ENCODE assay signal across 1 cellular context in the genomic region with DNA sequence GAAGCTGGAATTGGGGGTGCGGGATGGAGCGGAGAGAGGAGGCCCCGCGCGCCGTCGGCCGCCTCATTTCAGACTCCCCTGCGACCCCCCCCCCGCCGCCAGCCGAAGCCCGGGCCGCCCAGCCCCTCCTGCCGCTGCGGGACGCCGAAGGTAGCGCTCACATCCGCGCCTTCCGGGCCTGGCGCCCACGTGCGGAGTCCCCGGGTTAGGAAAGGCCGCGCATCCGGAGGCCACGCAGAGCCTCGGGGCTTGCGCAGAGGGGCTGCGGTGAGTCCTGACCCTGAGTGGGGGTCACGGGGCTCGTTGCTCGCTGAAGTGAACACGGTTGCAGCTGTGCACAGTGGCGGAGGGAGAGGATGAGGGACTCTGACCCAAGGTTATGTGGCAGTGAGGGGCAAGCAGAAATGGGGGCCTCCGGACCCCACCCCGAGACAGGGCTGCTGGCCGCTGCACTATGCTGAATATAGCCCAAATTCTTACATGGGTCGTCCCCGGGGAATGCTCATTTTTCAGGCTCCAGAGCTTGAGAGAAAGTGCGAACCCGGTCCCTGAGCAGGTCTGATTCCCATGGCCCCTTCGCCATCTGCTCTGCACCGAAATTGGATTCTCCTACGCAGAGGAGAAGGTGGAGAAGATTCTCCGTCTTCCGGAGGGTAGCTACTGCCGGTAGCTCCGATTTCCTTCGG.
TF ChIP-seq lines count a peak whose summit lies in the region.

No MANE protein-coding gene starts in this region.

TF ChIP-seq in HepG2, 621 proteins besides CTCF, POLR2A, EP300 and RAD21 (continued from another document and continues in another):
- TF ChIP-seq, protein P1, sequence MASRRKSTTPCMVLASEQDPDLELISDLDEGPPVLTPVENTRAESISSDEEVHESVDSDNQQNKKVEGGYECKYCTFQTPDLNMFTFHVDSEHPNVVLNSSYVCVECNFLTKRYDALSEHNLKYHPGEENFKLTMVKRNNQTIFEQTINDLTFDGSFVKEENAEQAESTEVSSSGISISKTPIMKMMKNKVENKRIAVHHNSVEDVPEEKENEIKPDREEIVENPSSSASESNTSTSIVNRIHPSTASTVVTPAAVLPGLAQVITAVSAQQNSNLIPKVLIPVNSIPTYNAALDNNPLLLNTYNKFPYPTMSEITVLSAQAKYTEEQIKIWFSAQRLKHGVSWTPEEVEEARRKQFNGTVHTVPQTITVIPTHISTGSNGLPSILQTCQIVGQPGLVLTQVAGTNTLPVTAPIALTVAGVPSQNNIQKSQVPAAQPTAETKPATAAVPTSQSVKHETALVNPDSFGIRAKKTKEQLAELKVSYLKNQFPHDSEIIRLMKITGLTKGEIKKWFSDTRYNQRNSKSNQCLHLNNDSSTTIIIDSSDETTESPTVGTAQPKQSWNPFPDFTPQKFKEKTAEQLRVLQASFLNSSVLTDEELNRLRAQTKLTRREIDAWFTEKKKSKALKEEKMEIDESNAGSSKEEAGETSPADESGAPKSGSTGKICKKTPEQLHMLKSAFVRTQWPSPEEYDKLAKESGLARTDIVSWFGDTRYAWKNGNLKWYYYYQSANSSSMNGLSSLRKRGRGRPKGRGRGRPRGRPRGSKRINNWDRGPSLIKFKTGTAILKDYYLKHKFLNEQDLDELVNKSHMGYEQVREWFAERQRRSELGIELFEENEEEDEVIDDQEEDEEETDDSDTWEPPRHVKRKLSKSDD (CRISPR knock-in tag; IDR thresholded peaks at IDR 0.05; ENCODE audit: low read depth): no peak
- TF ChIP-seq ZNF850 (CRISPR knock-in tag; conservative IDR thresholded peaks at IDR 0.05) (no peak), TGIF2 (CRISPR knock-in tag; IDR thresholded peaks at IDR 0.05) (peak; percentile 72; the same call in 1 of the 2 replicates), HOXD1 (CRISPR knock-in tag; IDR thresholded peaks at IDR 0.05) (no peak), RARA (CRISPR knock-in tag; IDR thresholded peaks at IDR 0.05) (peak; percentile 17; the same call in 1 of the 2 replicates), ZNF879 (CRISPR knock-in tag; IDR thresholded peaks at IDR 0.05) (no peak), GATAD2A (CRISPR knock-in tag; IDR thresholded peaks at IDR 0.05) (no peak), GATA4 (IDR thresholded peaks at IDR 0.05; ENCODE audit: borderline replicate concordance, low read depth) (no peak), NAIF1 (CRISPR knock-in tag; IDR thresholded peaks at IDR 0.05; ENCODE audit: borderline replicate concordance) (no peak), CENPT (CRISPR knock-in tag; IDR thresholded peaks at IDR 0.05; ENCODE audit: low read depth) (0 out of 2 replicates have a peak, but pooled peaks have one; percentile 37), ZSCAN12 (CRISPR knock-in tag; IDR thresholded peaks at IDR 0.05) (no peak), ZNF30 (CRISPR knock-in tag; IDR thresholded peaks at IDR 0.05) (no peak), ZNF3 (CRISPR knock-in tag; IDR thresholded peaks at IDR 0.05) (no peak; the same call in 1 of the 2 replicates), HCFC1 (IDR thresholded peaks at IDR 0.05; ENCODE audit: low read depth, low read length) (no peak), ZNF224 (CRISPR knock-in tag; IDR thresholded peaks at IDR 0.05) (no peak), ZNF556 (CRISPR knock-in tag; IDR thresholded peaks at IDR 0.05; ENCODE audit: borderline replicate concordance) (peak; percentile 74), ZNF878 (CRISPR knock-in tag; IDR thresholded peaks at IDR 0.05) (no peak), BORCS8-MEF2B (CRISPR knock-in tag; IDR thresholded peaks at IDR 0.05) (no peak), SRSF4 (IDR thresholded peaks at IDR 0.05; ENCODE audit: low read depth, low read length, poor library complexity, severe bottlenecking) (no peak), ZC3H13 (CRISPR knock-in tag; IDR thresholded peaks at IDR 0.05) (peak; percentile 84; the same call in 1 of the 2 replicates), ZNF768 (CRISPR knock-in tag; IDR thresholded peaks at IDR 0.05) (peak; percentile 60), ZNF441 (CRISPR knock-in tag; IDR thresholded peaks at IDR 0.05; ENCODE audit: borderline replicate concordance) (no peak), ZNF75D (CRISPR knock-in tag; IDR thresholded peaks at IDR 0.05; ENCODE audit: borderline replicate concordance) (no peak), MED13 (CRISPR knock-in tag; IDR thresholded peaks at IDR 0.05) (no peak), MIER3 (CRISPR knock-in tag; IDR thresholded peaks at IDR 0.05; ENCODE audit: borderline replicate concordance) (no peak), ZNF382 (CRISPR knock-in tag; IDR thresholded peaks at IDR 0.05; ENCODE audit: borderline replicate concordance) (no peak), ZNF180 (CRISPR knock-in tag; IDR thresholded peaks at IDR 0.05; ENCODE audit: borderline replicate concordance, low read depth) (no peak), RXRA (CRISPR knock-in tag; IDR thresholded peaks at IDR 0.05) (peak; percentile 23; the same call in 1 of the 2 replicates), BRCA1 (CRISPR knock-in tag; IDR thresholded peaks at IDR 0.05) (no peak), EHMT2 (IDR thresholded peaks at IDR 0.05; ENCODE audit: borderline replicate concordance, low read depth, low read length) (no peak), PHB2 (IDR thresholded peaks at IDR 0.05; ENCODE audit: partially characterized antibody) (no peak), ZNF644 (CRISPR knock-in tag; IDR thresholded peaks at IDR 0.05; ENCODE audit: low read depth) (no peak), ZNF713 (CRISPR knock-in tag; IDR thresholded peaks at IDR 0.05) (no peak), MTF1 (CRISPR knock-in tag; IDR thresholded peaks at IDR 0.05) (no peak; the same call in 1 of the 2 replicates)
- TF ChIP-seq, protein P2, sequence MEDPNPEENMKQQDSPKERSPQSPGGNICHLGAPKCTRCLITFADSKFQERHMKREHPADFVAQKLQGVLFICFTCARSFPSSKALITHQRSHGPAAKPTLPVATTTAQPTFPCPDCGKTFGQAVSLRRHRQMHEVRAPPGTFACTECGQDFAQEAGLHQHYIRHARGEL (CRISPR knock-in tag; IDR thresholded peaks at IDR 0.05): 0 out of 2 replicates have a peak, but pooled peaks have one; percentile 58
- TF ChIP-seq, protein P3, sequence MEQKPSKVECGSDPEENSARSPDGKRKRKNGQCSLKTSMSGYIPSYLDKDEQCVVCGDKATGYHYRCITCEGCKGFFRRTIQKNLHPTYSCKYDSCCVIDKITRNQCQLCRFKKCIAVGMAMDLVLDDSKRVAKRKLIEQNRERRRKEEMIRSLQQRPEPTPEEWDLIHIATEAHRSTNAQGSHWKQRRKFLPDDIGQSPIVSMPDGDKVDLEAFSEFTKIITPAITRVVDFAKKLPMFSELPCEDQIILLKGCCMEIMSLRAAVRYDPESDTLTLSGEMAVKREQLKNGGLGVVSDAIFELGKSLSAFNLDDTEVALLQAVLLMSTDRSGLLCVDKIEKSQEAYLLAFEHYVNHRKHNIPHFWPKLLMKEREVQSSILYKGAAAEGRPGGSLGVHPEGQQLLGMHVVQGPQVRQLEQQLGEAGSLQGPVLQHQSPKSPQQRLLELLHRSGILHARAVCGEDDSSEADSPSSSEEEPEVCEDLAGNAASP (CRISPR knock-in tag; IDR thresholded peaks at IDR 0.05; ENCODE audit: borderline replicate concordance): no peak
- TF ChIP-seq, protein P4, sequence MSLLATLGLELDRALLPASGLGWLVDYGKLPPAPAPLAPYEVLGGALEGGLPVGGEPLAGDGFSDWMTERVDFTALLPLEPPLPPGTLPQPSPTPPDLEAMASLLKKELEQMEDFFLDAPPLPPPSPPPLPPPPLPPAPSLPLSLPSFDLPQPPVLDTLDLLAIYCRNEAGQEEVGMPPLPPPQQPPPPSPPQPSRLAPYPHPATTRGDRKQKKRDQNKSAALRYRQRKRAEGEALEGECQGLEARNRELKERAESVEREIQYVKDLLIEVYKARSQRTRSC (CRISPR knock-in tag; IDR thresholded peaks at IDR 0.05; ENCODE audit: low read depth): peak; percentile 53; the same call in 1 of the 2 replicates
- TF ChIP-seq, protein P5, sequence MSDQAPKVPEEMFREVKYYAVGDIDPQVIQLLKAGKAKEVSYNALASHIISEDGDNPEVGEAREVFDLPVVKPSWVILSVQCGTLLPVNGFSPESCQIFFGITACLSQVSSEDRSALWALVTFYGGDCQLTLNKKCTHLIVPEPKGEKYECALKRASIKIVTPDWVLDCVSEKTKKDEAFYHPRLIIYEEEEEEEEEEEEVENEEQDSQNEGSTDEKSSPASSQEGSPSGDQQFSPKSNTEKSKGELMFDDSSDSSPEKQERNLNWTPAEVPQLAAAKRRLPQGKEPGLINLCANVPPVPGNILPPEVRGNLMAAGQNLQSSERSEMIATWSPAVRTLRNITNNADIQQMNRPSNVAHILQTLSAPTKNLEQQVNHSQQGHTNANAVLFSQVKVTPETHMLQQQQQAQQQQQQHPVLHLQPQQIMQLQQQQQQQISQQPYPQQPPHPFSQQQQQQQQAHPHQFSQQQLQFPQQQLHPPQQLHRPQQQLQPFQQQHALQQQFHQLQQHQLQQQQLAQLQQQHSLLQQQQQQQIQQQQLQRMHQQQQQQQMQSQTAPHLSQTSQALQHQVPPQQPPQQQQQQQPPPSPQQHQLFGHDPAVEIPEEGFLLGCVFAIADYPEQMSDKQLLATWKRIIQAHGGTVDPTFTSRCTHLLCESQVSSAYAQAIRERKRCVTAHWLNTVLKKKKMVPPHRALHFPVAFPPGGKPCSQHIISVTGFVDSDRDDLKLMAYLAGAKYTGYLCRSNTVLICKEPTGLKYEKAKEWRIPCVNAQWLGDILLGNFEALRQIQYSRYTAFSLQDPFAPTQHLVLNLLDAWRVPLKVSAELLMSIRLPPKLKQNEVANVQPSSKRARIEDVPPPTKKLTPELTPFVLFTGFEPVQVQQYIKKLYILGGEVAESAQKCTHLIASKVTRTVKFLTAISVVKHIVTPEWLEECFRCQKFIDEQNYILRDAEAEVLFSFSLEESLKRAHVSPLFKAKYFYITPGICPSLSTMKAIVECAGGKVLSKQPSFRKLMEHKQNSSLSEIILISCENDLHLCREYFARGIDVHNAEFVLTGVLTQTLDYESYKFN (CRISPR knock-in tag; conservative IDR thresholded peaks at IDR 0.05): peak; percentile 38
- TF ChIP-seq, protein P6, sequence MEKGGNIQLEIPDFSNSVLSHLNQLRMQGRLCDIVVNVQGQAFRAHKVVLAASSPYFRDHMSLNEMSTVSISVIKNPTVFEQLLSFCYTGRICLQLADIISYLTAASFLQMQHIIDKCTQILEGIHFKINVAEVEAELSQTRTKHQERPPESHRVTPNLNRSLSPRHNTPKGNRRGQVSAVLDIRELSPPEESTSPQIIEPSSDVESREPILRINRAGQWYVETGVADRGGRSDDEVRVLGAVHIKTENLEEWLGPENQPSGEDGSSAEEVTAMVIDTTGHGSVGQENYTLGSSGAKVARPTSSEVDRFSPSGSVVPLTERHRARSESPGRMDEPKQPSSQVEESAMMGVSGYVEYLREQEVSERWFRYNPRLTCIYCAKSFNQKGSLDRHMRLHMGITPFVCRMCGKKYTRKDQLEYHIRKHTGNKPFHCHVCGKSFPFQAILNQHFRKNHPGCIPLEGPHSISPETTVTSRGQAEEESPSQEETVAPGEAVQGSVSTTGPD (CRISPR knock-in tag; IDR thresholded peaks at IDR 0.05): no peak
- TF ChIP-seq, protein P7, sequence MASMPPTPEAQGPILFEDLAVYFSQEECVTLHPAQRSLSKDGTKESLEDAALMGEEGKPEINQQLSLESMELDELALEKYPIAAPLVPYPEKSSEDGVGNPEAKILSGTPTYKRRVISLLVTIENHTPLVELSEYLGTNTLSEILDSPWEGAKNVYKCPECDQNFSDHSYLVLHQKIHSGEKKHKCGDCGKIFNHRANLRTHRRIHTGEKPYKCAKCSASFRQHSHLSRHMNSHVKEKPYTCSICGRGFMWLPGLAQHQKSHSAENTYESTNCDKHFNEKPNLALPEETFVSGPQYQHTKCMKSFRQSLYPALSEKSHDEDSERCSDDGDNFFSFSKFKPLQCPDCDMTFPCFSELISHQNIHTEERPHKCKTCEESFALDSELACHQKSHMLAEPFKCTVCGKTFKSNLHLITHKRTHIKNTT (CRISPR knock-in tag; IDR thresholded peaks at IDR 0.05): no peak
- TF ChIP-seq, protein P8, sequence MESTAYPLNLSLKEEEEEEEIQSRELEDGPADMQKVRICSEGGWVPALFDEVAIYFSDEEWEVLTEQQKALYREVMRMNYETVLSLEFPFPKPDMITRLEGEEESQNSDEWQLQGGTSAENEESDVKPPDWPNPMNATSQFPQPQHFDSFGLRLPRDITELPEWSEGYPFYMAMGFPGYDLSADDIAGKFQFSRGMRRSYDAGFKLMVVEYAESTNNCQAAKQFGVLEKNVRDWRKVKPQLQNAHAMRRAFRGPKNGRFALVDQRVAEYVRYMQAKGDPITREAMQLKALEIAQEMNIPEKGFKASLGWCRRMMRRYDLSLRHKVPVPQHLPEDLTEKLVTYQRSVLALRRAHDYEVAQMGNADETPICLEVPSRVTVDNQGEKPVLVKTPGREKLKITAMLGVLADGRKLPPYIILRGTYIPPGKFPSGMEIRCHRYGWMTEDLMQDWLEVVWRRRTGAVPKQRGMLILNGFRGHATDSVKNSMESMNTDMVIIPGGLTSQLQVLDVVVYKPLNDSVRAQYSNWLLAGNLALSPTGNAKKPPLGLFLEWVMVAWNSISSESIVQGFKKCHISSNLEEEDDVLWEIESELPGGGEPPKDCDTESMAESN (CRISPR knock-in tag; conservative IDR thresholded peaks at IDR 0.05): peak; percentile 81
- TF ChIP-seq, protein P9, sequence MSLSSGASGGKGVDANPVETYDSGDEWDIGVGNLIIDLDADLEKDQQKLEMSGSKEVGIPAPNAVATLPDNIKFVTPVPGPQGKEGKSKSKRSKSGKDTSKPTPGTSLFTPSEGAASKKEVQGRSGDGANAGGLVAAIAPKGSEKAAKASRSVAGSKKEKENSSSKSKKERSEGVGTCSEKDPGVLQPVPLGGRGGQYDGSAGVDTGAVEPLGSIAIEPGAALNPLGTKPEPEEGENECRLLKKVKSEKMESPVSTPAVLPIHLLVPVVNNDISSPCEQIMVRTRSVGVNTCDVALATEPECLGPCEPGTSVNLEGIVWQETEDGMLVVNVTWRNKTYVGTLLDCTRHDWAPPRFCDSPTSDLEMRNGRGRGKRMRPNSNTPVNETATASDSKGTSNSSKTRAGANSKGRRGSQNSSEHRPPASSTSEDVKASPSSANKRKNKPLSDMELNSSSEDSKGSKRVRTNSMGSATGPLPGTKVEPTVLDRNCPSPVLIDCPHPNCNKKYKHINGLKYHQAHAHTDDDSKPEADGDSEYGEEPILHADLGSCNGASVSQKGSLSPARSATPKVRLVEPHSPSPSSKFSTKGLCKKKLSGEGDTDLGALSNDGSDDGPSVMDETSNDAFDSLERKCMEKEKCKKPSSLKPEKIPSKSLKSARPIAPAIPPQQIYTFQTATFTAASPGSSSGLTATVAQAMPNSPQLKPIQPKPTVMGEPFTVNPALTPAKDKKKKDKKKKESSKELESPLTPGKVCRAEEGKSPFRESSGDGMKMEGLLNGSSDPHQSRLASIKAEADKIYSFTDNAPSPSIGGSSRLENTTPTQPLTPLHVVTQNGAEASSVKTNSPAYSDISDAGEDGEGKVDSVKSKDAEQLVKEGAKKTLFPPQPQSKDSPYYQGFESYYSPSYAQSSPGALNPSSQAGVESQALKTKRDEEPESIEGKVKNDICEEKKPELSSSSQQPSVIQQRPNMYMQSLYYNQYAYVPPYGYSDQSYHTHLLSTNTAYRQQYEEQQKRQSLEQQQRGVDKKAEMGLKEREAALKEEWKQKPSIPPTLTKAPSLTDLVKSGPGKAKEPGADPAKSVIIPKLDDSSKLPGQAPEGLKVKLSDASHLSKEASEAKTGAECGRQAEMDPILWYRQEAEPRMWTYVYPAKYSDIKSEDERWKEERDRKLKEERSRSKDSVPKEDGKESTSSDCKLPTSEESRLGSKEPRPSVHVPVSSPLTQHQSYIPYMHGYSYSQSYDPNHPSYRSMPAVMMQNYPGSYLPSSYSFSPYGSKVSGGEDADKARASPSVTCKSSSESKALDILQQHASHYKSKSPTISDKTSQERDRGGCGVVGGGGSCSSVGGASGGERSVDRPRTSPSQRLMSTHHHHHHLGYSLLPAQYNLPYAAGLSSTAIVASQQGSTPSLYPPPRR (CRISPR knock-in tag; IDR thresholded peaks at IDR 0.05; ENCODE audit: borderline replicate concordance): no peak
- TF ChIP-seq, protein P10, sequence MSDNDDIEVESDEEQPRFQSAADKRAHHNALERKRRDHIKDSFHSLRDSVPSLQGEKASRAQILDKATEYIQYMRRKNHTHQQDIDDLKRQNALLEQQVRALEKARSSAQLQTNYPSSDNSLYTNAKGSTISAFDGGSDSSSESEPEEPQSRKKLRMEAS (IDR thresholded peaks at IDR 0.05): peak; percentile 94
